8 cellular contexts compared by ENCODE assay signal in the genomic region with DNA sequence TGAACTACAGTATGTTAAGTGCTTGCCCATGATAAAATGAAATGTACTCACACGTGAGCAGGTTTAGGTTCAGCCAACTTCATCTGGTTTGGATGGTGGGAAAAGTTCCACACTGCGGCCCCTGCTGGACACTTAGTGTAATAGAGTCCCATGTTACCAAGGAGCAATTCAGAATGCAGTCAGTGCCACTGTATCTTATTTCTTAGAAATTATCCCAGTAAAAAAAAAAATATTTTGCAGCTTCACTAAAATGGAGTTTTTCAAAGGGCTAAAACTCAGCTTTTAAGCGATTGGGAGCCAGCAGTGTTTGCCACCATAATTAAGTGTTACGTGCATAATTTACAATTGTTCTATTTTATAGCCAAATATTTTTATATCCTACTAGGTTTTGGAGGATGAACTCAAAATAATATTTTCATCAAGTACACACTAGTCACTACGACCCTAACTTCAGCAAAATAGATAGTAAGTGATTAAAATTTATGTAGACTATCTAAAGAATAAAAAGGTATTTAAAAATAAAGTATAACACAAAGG.
DNase-seq lines count a peak whose midpoint lies in the region; ATAC-seq and TF ChIP-seq lines count a peak whose summit lies in the region.

No MANE protein-coding gene starts in this region.

- no peaks in the 10 kb centered on the region for H3K9me3 Mint-ChIP-seq in activated CD4-positive, alpha-beta T cell treated with anti-CD3 and anti-CD28 coated beads, Interleukin-2, amount 10 ng/mL, durations not matched to agents 24 days and 14 days

- no peak for TF ChIP-seq EP300 in tibial nerve (IDR thresholded peaks at IDR 0.05)

- H3K36me3 Mint-ChIP-seq in activated CD4-positive, alpha-beta T cell treated with anti-CD3 and anti-CD28 coated beads, Interleukin-2, amount 10 ng/mL, durations not matched to agents 24 days and 14 days (ENCODE audit: low read depth) = no peaks in the 10 kb centered on the region

- ATAC-seq in GM18502 (IDR thresholded peaks at IDR 0.05; ENCODE audit: poor library complexity, unreplicated experiment) (peak; percentile 95), HG02840 (IDR thresholded peaks at IDR 0.05; ENCODE audit: low FRiP score, unreplicated experiment) (peak; percentile 77), mucosa of descending colon (peak; percentile 74)

- H3K4me1 Mint-ChIP-seq in activated CD4-positive, alpha-beta T cell treated with anti-CD3 and anti-CD28 coated beads, Interleukin-2, amount 10 ng/mL, durations not matched to agents 24 days and 14 days = no peaks in the 10 kb centered on the region

- no peaks in the 10 kb centered on the region for H3K36me3 ChIP-seq in mucosa of descending colon (ENCODE audit: low read depth)
- no peaks in the 10 kb centered on the region for H3K36me3 ChIP-seq in tibial nerve

- H3K4me3 ChIP-seq in AG10803 (ENCODE audit: low read length) = no peak overlapping the region
- H3K4me3 ChIP-seq in epithelial cell of proximal tubule (ENCODE audit: low read depth, low read length) = no peak overlapping the region
- no peak overlapping the region for H3K4me3 ChIP-seq in mucosa of descending colon
- no peak overlapping the region for H3K4me3 ChIP-seq in tibial nerve

- peak; percentile 65 for DNase-seq in AG10803 (ENCODE audit: low read depth)
- DNase-seq in NCI-H146 treated with DMSO at 0.1 percent for 48 hours (lab: John Stamatoyannopoulos, UW; ENCODE audit: unreplicated experiment) = peak; percentile 18
- DNase-seq in activated CD4-positive, alpha-beta T cell treated with anti-CD3 and anti-CD28 coated beads, Interleukin-2, amount 10 ng/mL, durations not matched to agents 24 days and 14 days = peak; percentile 74
- DNase-seq in epithelial cell of proximal tubule (ENCODE audit: low read depth) = no peak
- peak in 2 of 3 donors; percentile 38 to 44 for DNase-seq in mucosa of descending colon
- peak; percentile 14 to 27 for DNase-seq in tibial nerve (ENCODE audit: low spot score in 2 of 2)

- H3K9me3 ChIP-seq in mucosa of descending colon (no peaks in the 10 kb centered on the region), tibial nerve (no peaks in the 10 kb centered on the region)

- H3K27ac ChIP-seq in tibial nerve = no peak overlapping the region

- H3K4me1 ChIP-seq in mucosa of descending colon (ENCODE audit: low read depth) (no peaks in the 10 kb centered on the region), tibial nerve (no peaks in the 10 kb centered on the region)

- TF ChIP-seq POLR2A in tibial nerve (IDR thresholded peaks at IDR 0.05) = no peak

- no peak overlapping the region for H3K27ac Mint-ChIP-seq in activated CD4-positive, alpha-beta T cell treated with anti-CD3 and anti-CD28 coated beads, Interleukin-2, amount 10 ng/mL, durations not matched to agents 24 days and 14 days

- TF ChIP-seq CTCF in AG10803 (conservative IDR thresholded peaks at IDR 0.05; ENCODE audit: low read length) (peak; percentile 90), epithelial cell of proximal tubule (conservative IDR thresholded peaks at IDR 0.05; ENCODE audit: low read depth, low read length) (peak; percentile 91), mucosa of descending colon (IDR thresholded peaks at IDR 0.05) (peak; percentile 36), tibial nerve (IDR thresholded peaks at IDR 0.05) (peak; percentile 64 to 79 (median 67))

- H3K27me3 ChIP-seq in tibial nerve = no peaks in the 10 kb centered on the region

- no peaks in the 10 kb centered on the region for H3K27me3 Mint-ChIP-seq in activated CD4-positive, alpha-beta T cell treated with anti-CD3 and anti-CD28 coated beads, Interleukin-2, amount 10 ng/mL, durations not matched to agents 24 days and 14 days

- intact Hi-C loops in activated CD4-positive, alpha-beta T cell treated with anti-CD3 and anti-CD28 coated beads, Interleukin-2, amount 10 ng/mL, durations not matched to agents 24 days and 14 days (cut with micrococcal nuclease) = loop anchor here (2.0 to 10.0 kb wide), 4 partner anchors 221 to 642 kb away; no protein-coding TSS in a partner anchor
- intact Hi-C loops in mucosa of descending colon (cut with DNase I, micrococcal nuclease) = loop anchor here in 1 of 2 donors (10.0 kb wide), 1 partner anchor 468 kb away; no protein-coding TSS in a partner anchor

- WGBS in tibial nerve, 2 donors = 26 to 30% methylated on average over 5 of the region's 5 CpGs

- H3K4me3 Mint-ChIP-seq in activated CD4-positive, alpha-beta T cell treated with anti-CD3 and anti-CD28 coated beads, Interleukin-2, amount 10 ng/mL, durations not matched to agents 24 days and 14 days = no peak overlapping the region

Comparison
In these comparisons a context has a peak if more than half of its experiments do, and no peak if none do; other contexts are left out.
1. CTCF ChIP-seq: peak in every context shown above with its lines; median percentile 91 in epithelial cell of proximal tubule; 90 in AG10803; 67 in tibial nerve; 36 in mucosa of descending colon.